Comparison of ENCODE assay signal across 1 cellular context in genomic region chr10:29590598-29591415, GRCh38.
TF ChIP-seq lines count a peak whose summit lies in the region.

No MANE protein-coding gene starts in this region.

TF ChIP-seq in H1, 55 proteins besides CTCF, POLR2A, EP300 and RAD21 (continued from another document):
- TF ChIP-seq CHD7 (IDR thresholded peaks at IDR 0.05; ENCODE audit: insufficient replicate concordance, low read length) = no peak
- no peak for TF ChIP-seq CBX5 (IDR thresholded peaks at IDR 0.05; ENCODE audit: low read depth, low read length)
- no peak for TF ChIP-seq GABPA (IDR thresholded peaks at IDR 0.05; ENCODE audit: borderline replicate concordance, insufficient read depth, low read length)
- TF ChIP-seq BACH1 (IDR thresholded peaks at IDR 0.05; ENCODE audit: low read length) = no peak
- no peak for TF ChIP-seq TEAD4 (IDR thresholded peaks at IDR 0.05; ENCODE audit: low read depth, low read length)
- no peak for TF ChIP-seq ATF2 (IDR thresholded peaks at IDR 0.05; ENCODE audit: low read length)
